ENCODE assay signal across 8 cellular contexts in the genomic region with DNA sequence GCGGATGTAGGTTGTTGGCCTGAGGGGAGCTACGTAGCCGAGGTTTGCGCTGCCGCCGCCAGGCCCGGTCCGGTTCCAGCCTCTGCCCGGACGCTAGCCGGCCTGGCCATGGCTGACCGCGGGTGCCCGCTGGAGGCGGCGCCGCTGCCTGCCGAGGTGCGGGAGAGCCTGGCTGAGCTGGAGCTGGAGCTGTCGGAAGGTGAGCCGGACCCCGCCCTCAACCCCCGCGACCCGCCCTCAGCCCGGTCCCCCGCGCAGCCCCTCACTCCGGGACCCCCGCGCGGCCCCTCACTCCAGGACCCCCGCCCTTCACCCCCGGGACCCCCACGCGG.
DNase-seq lines count a peak whose midpoint lies in the region; ATAC-seq and TF ChIP-seq lines count a peak whose summit lies in the region.

No MANE protein-coding gene starts in this region.

- no peak for ATAC-seq in HG03139 (IDR thresholded peaks at IDR 0.05; ENCODE audit: unreplicated experiment)
- ATAC-seq in HG02642 (IDR thresholded peaks at IDR 0.05; ENCODE audit: poor library complexity, unreplicated experiment), result no peak

- H3K9me3 ChIP-seq in HUES6 (ENCODE audit: control insufficient read depth, insufficient read depth, low read depth, low read length) (no peaks in the 10 kb centered on the region), mucosa of rectum (ENCODE audit: control insufficient read depth in 2 of 2, low read length in 2 of 2) (no peaks in the 10 kb centered on the region)

- H3K4me3 ChIP-seq in HUES6 (ENCODE audit: low read depth, low read length) (peak overlapping the region; percentile 98), cardiac fibroblast (replicated peaks in 1 of 2; ENCODE audit: low read depth in 2 of 2, low read length in 2 of 2) (peak overlapping the region; percentile 66 to 82), mucosa of rectum (ENCODE audit: low read length in 2 of 2) (peak overlapping the region; percentile 90 to 94)

- peak overlapping the region; percentile 87 for H3K27ac ChIP-seq in 22Rv1
- peak overlapping the region; percentile 31; the same call in 1 of the 2 replicates for H3K27ac ChIP-seq in HUES6 (ENCODE audit: low read depth, low read length)
- H3K27ac ChIP-seq in mucosa of rectum (ENCODE audit: low read depth in 2 of 2, low read length in 2 of 2), result peak overlapping the region; percentile 88

- H3K27me3 ChIP-seq in HUES6 (ENCODE audit: control insufficient read depth, insufficient read depth, low read length), result no peaks in the 10 kb centered on the region
- no peaks in the 10 kb centered on the region for H3K27me3 ChIP-seq in mucosa of rectum (ENCODE audit: control insufficient read depth in 2 of 2, insufficient read depth in 2 of 2, low read length in 2 of 2)

- TF ChIP-seq CTCF in 22Rv1 (IDR thresholded peaks at IDR 0.05), result no peak
- no peak for TF ChIP-seq CTCF in cardiac fibroblast (IDR thresholded peaks at IDR 0.05; ENCODE audit: low read depth, low read length)

- DNase-seq in cardiac fibroblast (ENCODE audit: low read depth in 2 of 2) (no peak), head of caudate nucleus (no peak), NCI-H187 treated with DMSO at 0.1 percent for 48 hours (lab: John Stamatoyannopoulos, UW) (no peak)

- H3K4me1 ChIP-seq in HUES6 (ENCODE audit: control insufficient read depth, insufficient read depth, low read length), result peaks cover 11% of the 10 kb centered on the region
- H3K4me1 ChIP-seq in mucosa of rectum (ENCODE audit: control insufficient read depth in 2 of 2, insufficient read depth in 2 of 2, low read length in 2 of 2), result peaks cover 21 to 30% of the 10 kb centered on the region in 2 donors

- peaks cover 31% of the 10 kb centered on the region for H3K36me3 ChIP-seq in HUES6 (ENCODE audit: control insufficient read depth, insufficient read depth, low read length)
- peaks cover 0 to 7% of the 10 kb centered on the region in 2 donors for H3K36me3 ChIP-seq in mucosa of rectum (ENCODE audit: control insufficient read depth in 2 of 2, insufficient read depth in 2 of 2, low read length in 2 of 2)

- intact Hi-C loops in head of caudate nucleus (cut with DNase I), result no loop called here

- H3K9ac ChIP-seq in HUES6 (ENCODE audit: low read length), result peak overlapping the region; percentile 82
- peak overlapping the region; percentile 76 to 92 for H3K9ac ChIP-seq in mucosa of rectum (ENCODE audit: low read depth in 1 of 2, low read length in 2 of 2)

Comparison
In these comparisons a context has a peak if more than half of its experiments do, and no peak if none do; other contexts are left out.
1. H3K27ac ChIP-seq: peak in every context shown above with its lines; median percentile 88 in mucosa of rectum; 87 in 22Rv1; 31 in HUES6.